2 cellular contexts compared by ENCODE assay signal in the genomic region with DNA sequence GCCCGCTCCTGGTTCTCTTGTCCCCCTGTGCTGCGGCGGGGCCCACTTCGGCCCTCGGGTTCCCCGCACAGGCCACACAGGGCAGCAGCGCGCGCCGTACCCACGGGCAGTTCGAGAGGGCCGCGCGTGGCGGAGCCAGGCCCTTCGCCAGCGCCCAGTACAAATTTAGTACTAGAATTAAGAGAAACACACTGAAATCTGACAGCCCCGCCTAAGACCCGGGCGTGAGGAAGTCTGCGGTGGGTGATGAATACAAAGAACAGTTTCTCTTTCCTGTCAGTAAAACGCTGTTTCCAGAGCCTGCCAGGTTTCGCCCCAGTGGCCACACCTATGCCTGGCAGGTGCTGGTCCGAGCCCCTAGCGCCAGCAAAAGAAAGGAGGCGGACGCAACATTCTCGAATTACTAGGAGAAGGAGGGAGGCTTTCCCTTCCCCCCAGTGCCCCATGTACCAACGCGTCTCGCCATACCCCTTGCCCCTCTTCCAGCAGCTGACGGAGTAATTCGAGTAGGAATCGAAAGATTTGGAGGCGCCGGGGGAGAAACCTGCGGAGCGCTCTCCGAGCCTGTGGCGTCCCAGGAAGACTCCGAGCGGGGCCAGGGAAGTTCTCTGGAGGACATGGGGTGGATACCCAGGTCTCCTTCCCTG.
A peak's percentile ranks its signal among the peaks of the same experiment; 100 is the strongest.
TF ChIP-seq lines count a peak whose summit lies in the region.

No MANE protein-coding gene starts in this region.

TF ChIP-seq in A549, 52 proteins besides CTCF, POLR2A, EP300 and RAD21:
- TF ChIP-seq, protein P1, sequence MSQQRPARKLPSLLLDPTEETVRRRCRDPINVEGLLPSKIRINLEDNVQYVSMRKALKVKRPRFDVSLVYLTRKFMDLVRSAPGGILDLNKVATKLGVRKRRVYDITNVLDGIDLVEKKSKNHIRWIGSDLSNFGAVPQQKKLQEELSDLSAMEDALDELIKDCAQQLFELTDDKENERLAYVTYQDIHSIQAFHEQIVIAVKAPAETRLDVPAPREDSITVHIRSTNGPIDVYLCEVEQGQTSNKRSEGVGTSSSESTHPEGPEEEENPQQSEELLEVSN (IDR thresholded peaks at IDR 0.05; ENCODE audit: borderline replicate concordance, low read depth) = no peak
- TF ChIP-seq HOXA7 (CRISPR knock-in tag; IDR thresholded peaks at IDR 0.05) (no peak), FOSB (CRISPR knock-in tag; IDR thresholded peaks at IDR 0.05) (no peak), TFCP2L1 (CRISPR knock-in tag; IDR thresholded peaks at IDR 0.05) (no peak), JUNB (IDR thresholded peaks at IDR 0.05) (no peak), EHF (CRISPR knock-in tag; IDR thresholded peaks at IDR 0.05) (no peak), FOXS1 (CRISPR knock-in tag; IDR thresholded peaks at IDR 0.05) (no peak), TP53 (CRISPR knock-in tag; IDR thresholded peaks at IDR 0.05) (no peak)
- TF ChIP-seq, protein P2, sequence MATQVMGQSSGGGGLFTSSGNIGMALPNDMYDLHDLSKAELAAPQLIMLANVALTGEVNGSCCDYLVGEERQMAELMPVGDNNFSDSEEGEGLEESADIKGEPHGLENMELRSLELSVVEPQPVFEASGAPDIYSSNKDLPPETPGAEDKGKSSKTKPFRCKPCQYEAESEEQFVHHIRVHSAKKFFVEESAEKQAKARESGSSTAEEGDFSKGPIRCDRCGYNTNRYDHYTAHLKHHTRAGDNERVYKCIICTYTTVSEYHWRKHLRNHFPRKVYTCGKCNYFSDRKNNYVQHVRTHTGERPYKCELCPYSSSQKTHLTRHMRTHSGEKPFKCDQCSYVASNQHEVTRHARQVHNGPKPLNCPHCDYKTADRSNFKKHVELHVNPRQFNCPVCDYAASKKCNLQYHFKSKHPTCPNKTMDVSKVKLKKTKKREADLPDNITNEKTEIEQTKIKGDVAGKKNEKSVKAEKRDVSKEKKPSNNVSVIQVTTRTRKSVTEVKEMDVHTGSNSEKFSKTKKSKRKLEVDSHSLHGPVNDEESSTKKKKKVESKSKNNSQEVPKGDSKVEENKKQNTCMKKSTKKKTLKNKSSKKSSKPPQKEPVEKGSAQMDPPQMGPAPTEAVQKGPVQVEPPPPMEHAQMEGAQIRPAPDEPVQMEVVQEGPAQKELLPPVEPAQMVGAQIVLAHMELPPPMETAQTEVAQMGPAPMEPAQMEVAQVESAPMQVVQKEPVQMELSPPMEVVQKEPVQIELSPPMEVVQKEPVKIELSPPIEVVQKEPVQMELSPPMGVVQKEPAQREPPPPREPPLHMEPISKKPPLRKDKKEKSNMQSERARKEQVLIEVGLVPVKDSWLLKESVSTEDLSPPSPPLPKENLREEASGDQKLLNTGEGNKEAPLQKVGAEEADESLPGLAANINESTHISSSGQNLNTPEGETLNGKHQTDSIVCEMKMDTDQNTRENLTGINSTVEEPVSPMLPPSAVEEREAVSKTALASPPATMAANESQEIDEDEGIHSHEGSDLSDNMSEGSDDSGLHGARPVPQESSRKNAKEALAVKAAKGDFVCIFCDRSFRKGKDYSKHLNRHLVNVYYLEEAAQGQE (IDR thresholded peaks at IDR 0.05) = no peak

TF ChIP-seq in H1, 55 proteins besides CTCF, POLR2A, EP300 and RAD21 (continues in another document):
- TF ChIP-seq PHF8 (conservative IDR thresholded peaks at IDR 0.05; ENCODE audit: low read depth, low read length) (peak; percentile 33; the same call in 1 of the 2 replicates), ZNF274 (IDR thresholded peaks at IDR 0.05; ENCODE audit: borderline replicate concordance, extremely low read depth, low read length) (no peak), CHD1 (IDR thresholded peaks at IDR 0.05; ENCODE audit: low read depth, low read length) (no peak), NRF1 (IDR thresholded peaks at IDR 0.05; ENCODE audit: low read depth, low read length) (no peak), SRF (IDR thresholded peaks at IDR 0.05; ENCODE audit: low read depth, low read length) (no peak), TCF12 (IDR thresholded peaks at IDR 0.05; ENCODE audit: low read depth, low read length) (0 out of 2 replicates have a peak, but pooled peaks have one; percentile 56), SIX5 (IDR thresholded peaks at IDR 0.05; ENCODE audit: low read depth, low read length) (no peak), BACH1 (IDR thresholded peaks at IDR 0.05; ENCODE audit: low read length) (0 out of 2 replicates have a peak, but pooled peaks have one; percentile 3), RBBP5 (IDR thresholded peaks at IDR 0.05; ENCODE audit: borderline replicate concordance, low read depth, low read length) (peak; percentile 89; the same call in 1 of the 2 replicates), CREB1 (IDR thresholded peaks at IDR 0.05) (0 out of 2 replicates have a peak, but pooled peaks have one; percentile 18), POU5F1 (IDR thresholded peaks at IDR 0.05; ENCODE audit: low read depth, low read length) (no peak), FOSL1 (IDR thresholded peaks at IDR 0.05; ENCODE audit: insufficient read depth, low read depth, low read length) (no peak), BCL11A (IDR thresholded peaks at IDR 0.05; ENCODE audit: low read depth in 2 of 2, low read length in 2 of 2) (no peak), ASH2L (IDR thresholded peaks at IDR 0.05; ENCODE audit: low read length) (no peak), SIN3A (conservative IDR thresholded peaks at IDR 0.05 in 1 of 2, IDR thresholded peaks at IDR 0.05 in 1 of 2; ENCODE audit: low read depth in 1 of 2, low read length in 2 of 2) (0 out of 4 replicates have a peak, but pooled peaks of 1 of the 2 experiments have one; percentile 38), RFX5 (IDR thresholded peaks at IDR 0.05; ENCODE audit: borderline replicate concordance, low read depth, low read length) (no peak), TEAD4 (IDR thresholded peaks at IDR 0.05; ENCODE audit: low read depth, low read length) (no peak), GTF2F1 (IDR thresholded peaks at IDR 0.05; ENCODE audit: borderline replicate concordance, low read depth, low read length) (no peak), SP2 (IDR thresholded peaks at IDR 0.05; ENCODE audit: low read length) (no peak), SAP30 (IDR thresholded peaks at IDR 0.05; ENCODE audit: insufficient read depth, insufficient replicate concordance, low read length) (peak; percentile 22), EGR1 (IDR thresholded peaks at IDR 0.05; ENCODE audit: borderline replicate concordance, low read depth, low read length) (no peak), RNF2 (IDR thresholded peaks at IDR 0.05; ENCODE audit: borderline replicate concordance, low read depth, low read length, missing control alignments, poor library complexity, severe bottlenecking) (no peak), CEBPB (IDR thresholded peaks at IDR 0.05; ENCODE audit: low read depth, low read length) (no peak), SUZ12 (IDR thresholded peaks at IDR 0.05; ENCODE audit: low read length) (no peak), TBP (IDR thresholded peaks at IDR 0.05; ENCODE audit: low read depth, low read length) (no peak), EZH2 (IDR thresholded peaks at IDR 0.05; ENCODE audit: low read depth, low read length, severe bottlenecking) (no peak), MAFK (IDR thresholded peaks at IDR 0.05; ENCODE audit: low read depth, low read length) (no peak), NANOG (IDR thresholded peaks at IDR 0.05; ENCODE audit: insufficient read depth, low read depth, low read length, poor library complexity, severe bottlenecking) (no peak), CTBP2 (IDR thresholded peaks at IDR 0.05; ENCODE audit: borderline replicate concordance, insufficient read depth, insufficient read length, low read length) (no peak), SP1 (IDR thresholded peaks at IDR 0.05; ENCODE audit: low read depth, low read length) (no peak), GABPA (IDR thresholded peaks at IDR 0.05; ENCODE audit: borderline replicate concordance, insufficient read depth, low read length) (no peak)
- TF ChIP-seq, protein P3, sequence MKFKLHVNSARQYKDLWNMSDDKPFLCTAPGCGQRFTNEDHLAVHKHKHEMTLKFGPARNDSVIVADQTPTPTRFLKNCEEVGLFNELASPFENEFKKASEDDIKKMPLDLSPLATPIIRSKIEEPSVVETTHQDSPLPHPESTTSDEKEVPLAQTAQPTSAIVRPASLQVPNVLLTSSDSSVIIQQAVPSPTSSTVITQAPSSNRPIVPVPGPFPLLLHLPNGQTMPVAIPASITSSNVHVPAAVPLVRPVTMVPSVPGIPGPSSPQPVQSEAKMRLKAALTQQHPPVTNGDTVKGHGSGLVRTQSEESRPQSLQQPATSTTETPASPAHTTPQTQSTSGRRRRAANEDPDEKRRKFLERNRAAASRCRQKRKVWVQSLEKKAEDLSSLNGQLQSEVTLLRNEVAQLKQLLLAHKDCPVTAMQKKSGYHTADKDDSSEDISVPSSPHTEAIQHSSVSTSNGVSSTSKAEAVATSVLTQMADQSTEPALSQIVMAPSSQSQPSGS (IDR thresholded peaks at IDR 0.05; ENCODE audit: low read length) = no peak
- TF ChIP-seq, protein P4, sequence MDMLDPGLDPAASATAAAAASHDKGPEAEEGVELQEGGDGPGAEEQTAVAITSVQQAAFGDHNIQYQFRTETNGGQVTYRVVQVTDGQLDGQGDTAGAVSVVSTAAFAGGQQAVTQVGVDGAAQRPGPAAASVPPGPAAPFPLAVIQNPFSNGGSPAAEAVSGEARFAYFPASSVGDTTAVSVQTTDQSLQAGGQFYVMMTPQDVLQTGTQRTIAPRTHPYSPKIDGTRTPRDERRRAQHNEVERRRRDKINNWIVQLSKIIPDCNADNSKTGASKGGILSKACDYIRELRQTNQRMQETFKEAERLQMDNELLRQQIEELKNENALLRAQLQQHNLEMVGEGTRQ (IDR thresholded peaks at IDR 0.05; ENCODE audit: low read length) = no peak
- TF ChIP-seq, protein P1 (IDR thresholded peaks at IDR 0.05) = peak; percentile 11; the same call in 1 of the 2 replicates
- TF ChIP-seq, protein P5, sequence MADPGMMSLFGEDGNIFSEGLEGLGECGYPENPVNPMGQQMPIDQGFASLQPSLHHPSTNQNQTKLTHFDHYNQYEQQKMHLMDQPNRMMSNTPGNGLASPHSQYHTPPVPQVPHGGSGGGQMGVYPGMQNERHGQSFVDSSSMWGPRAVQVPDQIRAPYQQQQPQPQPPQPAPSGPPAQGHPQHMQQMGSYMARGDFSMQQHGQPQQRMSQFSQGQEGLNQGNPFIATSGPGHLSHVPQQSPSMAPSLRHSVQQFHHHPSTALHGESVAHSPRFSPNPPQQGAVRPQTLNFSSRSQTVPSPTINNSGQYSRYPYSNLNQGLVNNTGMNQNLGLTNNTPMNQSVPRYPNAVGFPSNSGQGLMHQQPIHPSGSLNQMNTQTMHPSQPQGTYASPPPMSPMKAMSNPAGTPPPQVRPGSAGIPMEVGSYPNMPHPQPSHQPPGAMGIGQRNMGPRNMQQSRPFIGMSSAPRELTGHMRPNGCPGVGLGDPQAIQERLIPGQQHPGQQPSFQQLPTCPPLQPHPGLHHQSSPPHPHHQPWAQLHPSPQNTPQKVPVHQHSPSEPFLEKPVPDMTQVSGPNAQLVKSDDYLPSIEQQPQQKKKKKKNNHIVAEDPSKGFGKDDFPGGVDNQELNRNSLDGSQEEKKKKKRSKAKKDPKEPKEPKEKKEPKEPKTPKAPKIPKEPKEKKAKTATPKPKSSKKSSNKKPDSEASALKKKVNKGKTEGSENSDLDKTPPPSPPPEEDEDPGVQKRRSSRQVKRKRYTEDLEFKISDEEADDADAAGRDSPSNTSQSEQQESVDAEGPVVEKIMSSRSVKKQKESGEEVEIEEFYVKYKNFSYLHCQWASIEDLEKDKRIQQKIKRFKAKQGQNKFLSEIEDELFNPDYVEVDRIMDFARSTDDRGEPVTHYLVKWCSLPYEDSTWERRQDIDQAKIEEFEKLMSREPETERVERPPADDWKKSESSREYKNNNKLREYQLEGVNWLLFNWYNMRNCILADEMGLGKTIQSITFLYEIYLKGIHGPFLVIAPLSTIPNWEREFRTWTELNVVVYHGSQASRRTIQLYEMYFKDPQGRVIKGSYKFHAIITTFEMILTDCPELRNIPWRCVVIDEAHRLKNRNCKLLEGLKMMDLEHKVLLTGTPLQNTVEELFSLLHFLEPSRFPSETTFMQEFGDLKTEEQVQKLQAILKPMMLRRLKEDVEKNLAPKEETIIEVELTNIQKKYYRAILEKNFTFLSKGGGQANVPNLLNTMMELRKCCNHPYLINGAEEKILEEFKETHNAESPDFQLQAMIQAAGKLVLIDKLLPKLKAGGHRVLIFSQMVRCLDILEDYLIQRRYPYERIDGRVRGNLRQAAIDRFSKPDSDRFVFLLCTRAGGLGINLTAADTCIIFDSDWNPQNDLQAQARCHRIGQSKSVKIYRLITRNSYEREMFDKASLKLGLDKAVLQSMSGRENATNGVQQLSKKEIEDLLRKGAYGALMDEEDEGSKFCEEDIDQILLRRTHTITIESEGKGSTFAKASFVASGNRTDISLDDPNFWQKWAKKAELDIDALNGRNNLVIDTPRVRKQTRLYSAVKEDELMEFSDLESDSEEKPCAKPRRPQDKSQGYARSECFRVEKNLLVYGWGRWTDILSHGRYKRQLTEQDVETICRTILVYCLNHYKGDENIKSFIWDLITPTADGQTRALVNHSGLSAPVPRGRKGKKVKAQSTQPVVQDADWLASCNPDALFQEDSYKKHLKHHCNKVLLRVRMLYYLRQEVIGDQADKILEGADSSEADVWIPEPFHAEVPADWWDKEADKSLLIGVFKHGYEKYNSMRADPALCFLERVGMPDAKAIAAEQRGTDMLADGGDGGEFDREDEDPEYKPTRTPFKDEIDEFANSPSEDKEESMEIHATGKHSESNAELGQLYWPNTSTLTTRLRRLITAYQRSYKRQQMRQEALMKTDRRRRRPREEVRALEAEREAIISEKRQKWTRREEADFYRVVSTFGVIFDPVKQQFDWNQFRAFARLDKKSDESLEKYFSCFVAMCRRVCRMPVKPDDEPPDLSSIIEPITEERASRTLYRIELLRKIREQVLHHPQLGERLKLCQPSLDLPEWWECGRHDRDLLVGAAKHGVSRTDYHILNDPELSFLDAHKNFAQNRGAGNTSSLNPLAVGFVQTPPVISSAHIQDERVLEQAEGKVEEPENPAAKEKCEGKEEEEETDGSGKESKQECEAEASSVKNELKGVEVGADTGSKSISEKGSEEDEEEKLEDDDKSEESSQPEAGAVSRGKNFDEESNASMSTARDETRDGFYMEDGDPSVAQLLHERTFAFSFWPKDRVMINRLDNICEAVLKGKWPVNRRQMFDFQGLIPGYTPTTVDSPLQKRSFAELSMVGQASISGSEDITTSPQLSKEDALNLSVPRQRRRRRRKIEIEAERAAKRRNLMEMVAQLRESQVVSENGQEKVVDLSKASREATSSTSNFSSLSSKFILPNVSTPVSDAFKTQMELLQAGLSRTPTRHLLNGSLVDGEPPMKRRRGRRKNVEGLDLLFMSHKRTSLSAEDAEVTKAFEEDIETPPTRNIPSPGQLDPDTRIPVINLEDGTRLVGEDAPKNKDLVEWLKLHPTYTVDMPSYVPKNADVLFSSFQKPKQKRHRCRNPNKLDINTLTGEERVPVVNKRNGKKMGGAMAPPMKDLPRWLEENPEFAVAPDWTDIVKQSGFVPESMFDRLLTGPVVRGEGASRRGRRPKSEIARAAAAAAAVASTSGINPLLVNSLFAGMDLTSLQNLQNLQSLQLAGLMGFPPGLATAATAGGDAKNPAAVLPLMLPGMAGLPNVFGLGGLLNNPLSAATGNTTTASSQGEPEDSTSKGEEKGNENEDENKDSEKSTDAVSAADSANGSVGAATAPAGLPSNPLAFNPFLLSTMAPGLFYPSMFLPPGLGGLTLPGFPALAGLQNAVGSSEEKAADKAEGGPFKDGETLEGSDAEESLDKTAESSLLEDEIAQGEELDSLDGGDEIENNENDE (IDR thresholded peaks at IDR 0.05; ENCODE audit: insufficient replicate concordance, low read length) = no peak
- TF ChIP-seq, protein P6, sequence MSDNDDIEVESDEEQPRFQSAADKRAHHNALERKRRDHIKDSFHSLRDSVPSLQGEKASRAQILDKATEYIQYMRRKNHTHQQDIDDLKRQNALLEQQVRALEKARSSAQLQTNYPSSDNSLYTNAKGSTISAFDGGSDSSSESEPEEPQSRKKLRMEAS (IDR thresholded peaks at IDR 0.05) = 0 out of 2 replicates have a peak, but pooled peaks have one; percentile 40
